Comparison of ENCODE assay signal across 1 cellular context in the genomic region with DNA sequence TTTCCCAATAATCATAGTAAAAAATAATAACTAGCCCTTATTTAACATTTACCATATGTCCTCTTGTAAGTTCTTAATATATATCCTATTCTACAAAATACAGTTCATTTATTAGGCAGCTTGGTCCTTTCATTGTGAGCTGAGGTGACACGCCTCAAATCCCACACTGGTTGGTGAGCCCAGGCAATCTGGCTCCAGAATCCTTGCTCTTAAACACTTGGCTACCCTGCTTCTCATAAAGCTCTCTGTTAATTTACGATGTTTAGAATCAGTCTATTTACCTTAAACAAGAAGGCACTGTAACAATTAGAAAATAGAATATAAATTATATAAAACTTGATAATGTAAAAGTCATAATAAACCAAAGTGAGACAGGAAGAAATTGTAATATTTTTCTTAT.
TF ChIP-seq lines count a peak whose summit lies in the region.

No MANE protein-coding gene starts in this region.

TF ChIP-seq in SK-N-SH treated with all-trans-retinoic acid at 6 μM for 48 hours, 23 proteins besides CTCF, POLR2A, EP300 and RAD21:
- TF ChIP-seq ARNTL (CRISPR knock-in tag; IDR thresholded peaks at IDR 0.05; ENCODE audit: borderline replicate concordance, low read depth) (no peak), PATZ1 (CRISPR knock-in tag; IDR thresholded peaks at IDR 0.05; ENCODE audit: borderline replicate concordance) (no peak), SNAI2 (CRISPR knock-in tag; IDR thresholded peaks at IDR 0.05) (no peak), RARB (CRISPR knock-in tag; IDR thresholded peaks at IDR 0.05) (no peak), GLIS3 (CRISPR knock-in tag; IDR thresholded peaks at IDR 0.05) (no peak), ZC3H10 (CRISPR knock-in tag; IDR thresholded peaks at IDR 0.05) (no peak), TSHZ2 (CRISPR knock-in tag; IDR thresholded peaks at IDR 0.05) (no peak), ZFP3 (CRISPR knock-in tag; IDR thresholded peaks at IDR 0.05) (no peak), ISL1 (CRISPR knock-in tag; IDR thresholded peaks at IDR 0.05) (no peak), PPARA (CRISPR knock-in tag; IDR thresholded peaks at IDR 0.05; ENCODE audit: borderline replicate concordance) (no peak), ZNF70 (CRISPR knock-in tag; IDR thresholded peaks at IDR 0.05) (no peak), OSR1 (CRISPR knock-in tag; IDR thresholded peaks at IDR 0.05) (no peak), ZNF8 (CRISPR knock-in tag; IDR thresholded peaks at IDR 0.05) (no peak), CSDC2 (CRISPR knock-in tag; IDR thresholded peaks at IDR 0.05) (no peak), ZFP30 (CRISPR knock-in tag; IDR thresholded peaks at IDR 0.05) (no peak), BACH2 (CRISPR knock-in tag; IDR thresholded peaks at IDR 0.05; ENCODE audit: borderline replicate concordance) (no peak), ESRRG (CRISPR knock-in tag; IDR thresholded peaks at IDR 0.05) (no peak), TOX (CRISPR knock-in tag; IDR thresholded peaks at IDR 0.05; ENCODE audit: borderline replicate concordance) (no peak)
- TF ChIP-seq, protein P1, sequence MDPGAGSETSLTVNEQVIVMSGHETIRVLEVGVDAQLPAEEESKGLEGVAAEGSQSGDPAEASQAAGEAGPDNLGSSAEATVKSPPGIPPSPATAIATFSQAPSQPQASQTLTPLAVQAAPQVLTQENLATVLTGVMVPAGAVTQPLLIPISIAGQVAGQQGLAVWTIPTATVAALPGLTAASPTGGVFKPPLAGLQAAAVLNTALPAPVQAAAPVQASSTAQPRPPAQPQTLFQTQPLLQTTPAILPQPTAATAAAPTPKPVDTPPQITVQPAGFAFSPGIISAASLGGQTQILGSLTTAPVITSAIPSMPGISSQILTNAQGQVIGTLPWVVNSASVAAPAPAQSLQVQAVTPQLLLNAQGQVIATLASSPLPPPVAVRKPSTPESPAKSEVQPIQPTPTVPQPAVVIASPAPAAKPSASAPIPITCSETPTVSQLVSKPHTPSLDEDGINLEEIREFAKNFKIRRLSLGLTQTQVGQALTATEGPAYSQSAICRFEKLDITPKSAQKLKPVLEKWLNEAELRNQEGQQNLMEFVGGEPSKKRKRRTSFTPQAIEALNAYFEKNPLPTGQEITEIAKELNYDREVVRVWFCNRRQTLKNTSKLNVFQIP (CRISPR knock-in tag; IDR thresholded peaks at IDR 0.05; ENCODE audit: borderline replicate concordance, low read depth) = no peak
